In genomic region chr7:22549051-22549450, GRCh38 we compare ENCODE assay signal across 17 cellular contexts. TPM values are rescaled to one million over a fixed set of nuclear protein-coding genes. Genes with fewer than 3 reads are reported as not detected.
DNase-seq lines count a peak whose midpoint lies in the region; ATAC-seq, FAIRE-seq and TF ChIP-seq lines count a peak whose summit lies in the region.
"Had no signal": no experiment of that assay in that cellular context is flagged by ENCODE, and none has a peak within 500 bp of the region (broad histone marks: within the 10 kb centered on the region; RNA-seq: fewer than 3 reads in every experiment).

No MANE protein-coding gene starts in this region.

- BruUV-seq in Calu3 (replicated peaks; lab: Mats Ljungman, UMichigan) (no TSS peak), endothelial cell of umbilical vein (replicated peaks; lab: Mats Ljungman, UMichigan) (no TSS peak)

- no peaks in the 10 kb centered on the region for H3K79me2 ChIP-seq in endothelial cell of umbilical vein (ENCODE audit: control insufficient read depth, insufficient read depth, low read length)

- POLR2A ChIA-PET in endothelial cell of umbilical vein (lab: Charles Lee) = no interaction called here

- 34% methylated on average over 5 of the region's 5 CpGs for WGBS in HUES64

- TF ChIP-seq POLR2A in endothelial cell of umbilical vein (IDR thresholded peaks at IDR 0.05; ENCODE audit: low read depth, low read length) = no peak

- H3K9me3 ChIP-seq in HUES64 (ENCODE audit: insufficient read depth, low read depth, low read length) = no peaks in the 10 kb centered on the region
- H3K9me3 ChIP-seq in endothelial cell of umbilical vein (replicated peaks; ENCODE audit: control insufficient read depth, insufficient read depth, low read length) = no peaks in the 10 kb centered on the region
- H3K9me3 ChIP-seq: adrenal gland, upper lobe of left lung had no signal

- peaks cover 13% of the 10 kb centered on the region for H3K4me1 Mint-ChIP-seq in Calu3 (ENCODE audit: low read depth, unreplicated experiment)
- H3K4me1 Mint-ChIP-seq in nephron = peaks cover 33% of the 10 kb centered on the region

- no peaks in the 10 kb centered on the region for H3K9me1 ChIP-seq in endothelial cell of umbilical vein (replicated peaks; ENCODE audit: control insufficient read depth, extremely low read depth, insufficient read depth, low read length)

- peak overlapping the region; percentile 64 for H3K4me2 ChIP-seq in endothelial cell of umbilical vein (ENCODE audit: insufficient read depth, low read length)

- H4K20me1 ChIP-seq in endothelial cell of umbilical vein (replicated peaks; ENCODE audit: control insufficient read depth, extremely low read depth, insufficient read depth, low read length) = no peaks in the 10 kb centered on the region

- FAIRE-seq in endothelial cell of umbilical vein (lab: Jason Lieb, UNC) = no peak
- FAIRE-seq: GM12891, RCC 7860 had no signal

- H3K4me1 ChIP-seq in HUES64 (ENCODE audit: insufficient read depth, low read length) = peaks cover 6% of the 10 kb centered on the region; the same call in 1 of the 2 replicates
- peaks cover 11% of the 10 kb centered on the region for H3K4me1 ChIP-seq in endothelial cell of umbilical vein (ENCODE audit: control insufficient read depth, extremely low read depth, insufficient read depth, low read length)
- H3K4me1 ChIP-seq: adrenal gland had no signal

- H3K36me3 ChIP-seq in HUES64 (ENCODE audit: insufficient read depth, low read length) (no peaks in the 10 kb centered on the region), endothelial cell of umbilical vein (ENCODE audit: control insufficient read depth in 2 of 2, extremely low read depth in 1 of 2, insufficient read depth in 2 of 2, low read length in 2 of 2) (no peaks in the 10 kb centered on the region)
- H3K36me3 ChIP-seq: adrenal gland, upper lobe of left lung had no signal

- H3K9ac ChIP-seq in HUES64 (ENCODE audit: low read depth, low read length) (peak overlapping the region; percentile 52; the same call in 1 of the 2 replicates), endothelial cell of umbilical vein (replicated peaks; ENCODE audit: extremely low read depth, insufficient read depth, low read length) (no peak overlapping the region)

- DNase-seq in Calu3 = no peak
- no peak for DNase-seq in endothelial cell of umbilical vein (ENCODE audit: low read depth, low spot score)
- DNase-seq in posterior cingulate gyrus = no peak
- no peak for DNase-seq in COR-L47 (lab: John Stamatoyannopoulos, UW)
- DNase-seq in GM19238 (ENCODE audit: insufficient read length, low spot score) = no peak
- DNase-seq: activated CD4-positive, alpha-beta T cell treated with anti-CD3 and anti-CD28 coated beads for 1 hour; activated T-cell treated with anti-CD3 and anti-CD28 coated beads for 4 hours; adrenal gland; NCI-H1048; NCI-H446 treated with DMSO at 0.1 percent for 48 hours had no signal

- H3K4me3 Mint-ChIP-seq in Calu3 (ENCODE audit: low read depth, unreplicated experiment) = peak overlapping the region; percentile 75
- peak overlapping the region; percentile 75 to 93 (median 86) for H3K4me3 Mint-ChIP-seq in nephron

- CTCF ChIA-PET in Calu3 (lab: Charles Lee) (no interaction called here), endothelial cell of umbilical vein (lab: Charles Lee) (interaction anchor here (0.6 to 2.0 kb wide), 4 partner anchors 11 to 536 kb away, joined by 3 to 8 read pairs (median 4); no protein-coding TSS in a partner anchor)

- H3K9me3 Mint-ChIP-seq in Calu3 (ENCODE audit: low read depth, unreplicated experiment) (no peaks in the 10 kb centered on the region), nephron (no peaks in the 10 kb centered on the region)

- ATAC-seq in GM18909 (IDR thresholded peaks at IDR 0.05; ENCODE audit: poor library complexity, unreplicated experiment) = no peak

- peak overlapping the region; percentile 86 for H2AFZ ChIP-seq in endothelial cell of umbilical vein (ENCODE audit: low read depth, low read length)

- intact Hi-C loops in Calu3 (cut with micrococcal nuclease; ENCODE audit: unreplicated experiment) (loop anchor here (10.0 kb wide), 1 partner anchor 406 kb away; no protein-coding TSS in a partner anchor), endothelial cell of umbilical vein (cut with micrococcal nuclease) (no loop called here), posterior cingulate gyrus (cut with DNase I) (no loop called here)

- dilution Hi-C loops in endothelial cell of umbilical vein (cut with MboI; ENCODE audit: extremely low pct_ligation_motif_present, low sequenced_read_pairs) = no loop called here

- TF ChIP-seq CTCF in Calu3 (IDR thresholded peaks at IDR 0.05; ENCODE audit: unreplicated experiment) (no peak), endothelial cell of umbilical vein (IDR thresholded peaks at IDR 0.05; ENCODE audit: extremely low read depth in 1 of 2, insufficient read depth in 1 of 2, low read depth in 1 of 2, low read length in 2 of 2) (no peak), nephron (IDR thresholded peaks at IDR 0.05; ENCODE audit: unreplicated experiment in 3 of 3) (no peak)

- H3K27ac Mint-ChIP-seq in Calu3 (ENCODE audit: unreplicated experiment) (no peak overlapping the region), nephron (no peak overlapping the region)

- H3K27me3 Mint-ChIP-seq in Calu3 (ENCODE audit: unreplicated experiment) (peaks cover 100% of the 10 kb centered on the region), nephron (ENCODE audit: low read depth) (peaks cover 56% of the 10 kb centered on the region)

- H3K27ac ChIP-seq in HUES64 (ENCODE audit: low read depth, low read length) (peak overlapping the region; percentile 63; the same call in 1 of the 2 replicates), endothelial cell of umbilical vein (ENCODE audit: insufficient read depth, low read depth, low read length) (no peak overlapping the region)
- H3K27ac ChIP-seq: adrenal gland, coronary artery, upper lobe of left lung had no signal

- peaks cover 7% of the 10 kb centered on the region; the same call in 1 of the 2 replicates for H3K27me3 ChIP-seq in HUES64 (ENCODE audit: insufficient read depth, low read length)
- peaks cover 38 to 42% of the 10 kb centered on the region in 2 experiments for H3K27me3 ChIP-seq in endothelial cell of umbilical vein (ENCODE audit: control insufficient read depth in 2 of 2, insufficient read depth in 2 of 2, low read length in 2 of 2)

- peaks cover 10% of the 10 kb centered on the region for H3K36me3 Mint-ChIP-seq in Calu3 (ENCODE audit: insufficient read depth, unreplicated experiment)
- H3K36me3 Mint-ChIP-seq in nephron (ENCODE audit: low read depth) = no peaks in the 10 kb centered on the region

- H3K4me3 ChIP-seq in HUES64 (ENCODE audit: low read length) (peak overlapping the region; percentile 82), endothelial cell of umbilical vein (replicated peaks in 1 of 3; ENCODE audit: insufficient read depth in 1 of 3, low read depth in 1 of 3, low read length in 3 of 3) (no peak overlapping the region)

TF ChIP-seq in endothelial cell of umbilical vein, 7 proteins besides CTCF, POLR2A, EP300 and RAD21:
- TF ChIP-seq MYC (IDR thresholded peaks at IDR 0.05; ENCODE audit: low read depth, low read length) = no peak
- no peak for TF ChIP-seq GATA2 (IDR thresholded peaks at IDR 0.05; ENCODE audit: insufficient read depth, insufficient read length, low read depth, low read length)
- TF ChIP-seq POLR2AphosphoS5 (IDR thresholded peaks at IDR 0.05; ENCODE audit: insufficient read depth, low read depth, low read length) = no peak
- TF ChIP-seq EZH2 (IDR thresholded peaks at IDR 0.05; ENCODE audit: borderline replicate concordance, low read depth, low read length, severe bottlenecking) = no peak
- no peak for TF ChIP-seq MAX (IDR thresholded peaks at IDR 0.05; ENCODE audit: insufficient read depth, insufficient read length)
- no peak for TF ChIP-seq JUN (IDR thresholded peaks at IDR 0.05; ENCODE audit: borderline replicate concordance, insufficient read depth, insufficient read length, low read depth)
- TF ChIP-seq FOS (IDR thresholded peaks at IDR 0.05; ENCODE audit: borderline replicate concordance, insufficient read depth, low read length) = no peak

RNA-seq across cellular contexts. Expression of gene STEAP1B, which starts 49.1 kb away (rescaled TPM):
- total RNA-seq in Calu3 (2022) (2.6 and 4.4 TPM in 2 replicates), endothelial cell of umbilical vein (46.1 and 55.4 TPM in 2 replicates)
- polyA plus RNA-seq in HUES64 (2013, experiment 1 of 2) = 3.5 TPM
- polyA plus RNA-seq in HUES64 (2013, experiment 2 of 2) = 5.3 TPM
- polyA plus RNA-seq in endothelial cell of umbilical vein = 25.2 and 32.2 TPM in 2 replicates
- 36.1 and 46.3 TPM in 2 replicates for polyA plus RNA-seq in endothelial cell of umbilical vein (2011; cell fraction: cytosol; rRNA removed)
- 30.9 and 37.8 TPM in 2 replicates for polyA plus RNA-seq in endothelial cell of umbilical vein (2011; cell fraction: nucleus; rRNA removed)
- polyA plus RNA-seq in endothelial cell of umbilical vein (2012) = 41.2 and 88.7 TPM in 2 replicates
- 35.1 and 37.3 TPM in 2 replicates for polyA minus RNA-seq in endothelial cell of umbilical vein
- polyA minus RNA-seq in endothelial cell of umbilical vein (2011; cell fraction: cytosol; rRNA and poly(A)+ RNA removed) = not detected
- polyA minus RNA-seq in endothelial cell of umbilical vein (2011; cell fraction: nucleus; rRNA and poly(A)+ RNA removed) = 37.3 and 66.7 TPM in 2 replicates
